ENCODE assay signal across 8 cellular contexts in the genomic region with DNA sequence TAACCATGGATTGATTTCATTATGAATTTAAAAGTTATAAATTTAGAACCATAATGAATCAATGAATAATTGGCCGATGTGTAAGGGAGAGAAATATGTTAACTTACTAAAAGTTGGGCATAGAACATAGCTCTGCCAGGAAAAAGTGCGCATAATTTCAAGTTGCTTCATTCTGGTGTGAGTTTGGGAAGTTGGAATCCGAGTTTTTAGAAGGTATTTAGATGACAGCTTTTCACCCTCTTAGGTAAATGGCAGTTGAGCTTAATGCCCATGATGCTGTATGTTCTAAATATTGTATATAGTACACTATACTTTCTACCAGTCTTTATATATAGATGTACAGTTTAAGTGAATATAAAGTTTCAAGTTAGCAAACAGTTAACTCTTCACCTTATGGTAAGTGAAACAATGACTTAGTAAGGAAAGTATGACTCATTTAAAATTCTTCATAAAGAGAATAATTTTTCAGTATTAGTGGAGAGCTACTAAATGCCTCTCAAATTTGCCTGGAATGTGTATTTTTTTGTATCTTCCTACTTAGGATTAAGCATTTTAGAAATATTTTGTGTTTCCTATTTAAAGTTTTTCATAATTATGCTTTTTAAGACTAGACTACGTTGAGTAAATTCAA. TPM values are rescaled to one million over a fixed set of nuclear protein-coding genes. Genes with fewer than 3 reads are reported as not detected.
DNase-seq lines count a peak whose midpoint lies in the region; ATAC-seq and TF ChIP-seq lines count a peak whose summit lies in the region.

No MANE protein-coding gene starts in this region.

- H3K9me3 ChIP-seq in adipocyte (ENCODE audit: control insufficient read depth, low read length) = no peaks in the 10 kb centered on the region
- no peaks in the 10 kb centered on the region for H3K9me3 ChIP-seq in liver (ENCODE audit: control insufficient read depth in 4 of 4, low read length in 3 of 4)

- H3K27ac ChIP-seq in ACC112 (ENCODE audit: low read depth, low read length) = peak overlapping the region; percentile 64
- H3K27ac ChIP-seq in liver (ENCODE audit: low read depth in 1 of 2, low read length in 2 of 2) = peak overlapping the region in 1 of 2 donors; percentile 93

- DNase-seq in HCEC 1CT (peak; percentile 48), adipocyte (ENCODE audit: low read depth) (peak; percentile 41), retina (no peak)
- DNase-seq in activated CD4-positive, alpha-beta T cell treated with anti-CD3 and anti-CD28 coated beads, Interleukin-2, amount 50 U/mL, for 48 hours = no peak

- H3K36me3 ChIP-seq in ACC112 (ENCODE audit: insufficient read depth, low read length) (0 out of 2 replicates have a peak, but pooled peaks cover 8% of the 10 kb centered on the region), adipocyte (ENCODE audit: control insufficient read depth, insufficient read depth, low read length, severe bottlenecking) (no peaks in the 10 kb centered on the region), liver (ENCODE audit: control insufficient read depth in 4 of 4, insufficient read depth in 3 of 4, low read depth in 1 of 4, low read length in 3 of 4) (no peaks in the 10 kb centered on the region)

- ATAC-seq in GM21423 (IDR thresholded peaks at IDR 0.05; ENCODE audit: unreplicated experiment) = no peak
- no peak for ATAC-seq in HG03565 (IDR thresholded peaks at IDR 0.05; ENCODE audit: unreplicated experiment)

- H3K79me2 ChIP-seq in ACC112 (ENCODE audit: control insufficient read depth, insufficient read depth, low read length, unreplicated experiment) = peaks cover 70% of the 10 kb centered on the region

- no peak for TF ChIP-seq CTCF in liver (IDR thresholded peaks at IDR 0.05; ENCODE audit: low read depth, low read length, missing input control)

- no peaks in the 10 kb centered on the region for H3K27me3 ChIP-seq in ACC112 (ENCODE audit: insufficient read depth, low read length)
- no peaks in the 10 kb centered on the region for H3K27me3 ChIP-seq in adipocyte (replicated peaks; ENCODE audit: control insufficient read depth, insufficient read depth, low read length)
- H3K27me3 ChIP-seq in liver (ENCODE audit: control insufficient read depth in 4 of 4, insufficient read depth in 4 of 4, low read length in 3 of 4) = no peaks in the 10 kb centered on the region

- peak overlapping the region; percentile 77 for H2AFZ ChIP-seq in ACC112 (ENCODE audit: low read length, unreplicated experiment)

- 56% methylated on average over 4 of the region's 4 CpGs for WGBS in liver

- H3K4me1 ChIP-seq in ACC112 (ENCODE audit: control insufficient read depth, insufficient read depth, low read length, unreplicated experiment) = peaks cover 21% of the 10 kb centered on the region
- peaks cover 24% of the 10 kb centered on the region for H3K4me1 ChIP-seq in adipocyte (ENCODE audit: control insufficient read depth, insufficient read depth, low read length)
- peaks cover 1 to 22% (median 16%) of the 10 kb centered on the region in 4 donors for H3K4me1 ChIP-seq in liver (ENCODE audit: control insufficient read depth in 4 of 4, insufficient read depth in 4 of 4, low read length in 3 of 4)

- H3K4me3 ChIP-seq in ACC112 (ENCODE audit: low read depth, low read length) = peak overlapping the region; percentile 98
- H3K4me3 ChIP-seq in adipocyte (ENCODE audit: low read length) = peak overlapping the region; percentile 87
- peak overlapping the region in 1 of 3 donors; percentile 92 for H3K4me3 ChIP-seq in liver (ENCODE audit: low read depth in 1 of 3, low read length in 3 of 3)

- no peak for TF ChIP-seq RAD21 in liver (IDR thresholded peaks at IDR 0.05)

- H3K9ac ChIP-seq in adipocyte (ENCODE audit: low read length) (peak overlapping the region; percentile 96), liver (ENCODE audit: low read depth in 1 of 2, low read length in 2 of 2) (peak overlapping the region; percentile 77 to 87)

TF ChIP-seq in liver, 16 proteins besides CTCF, POLR2A, EP300 and RAD21:
- TF ChIP-seq NR2F2 (IDR thresholded peaks at IDR 0.05) (no peak), GABPA (IDR thresholded peaks at IDR 0.05 in 1 of 2, conservative IDR thresholded peaks at IDR 0.05 in 1 of 2) (peak in 1 of 2 donors; percentile 13), FOXA1 (IDR thresholded peaks at IDR 0.05) (no peak), HNF4A (conservative IDR thresholded peaks at IDR 0.05) (no peak), JUND (IDR thresholded peaks at IDR 0.05) (peak; percentile 30 to 51), SP1 (IDR thresholded peaks at IDR 0.05) (no peak)
- TF ChIP-seq, protein P1, sequence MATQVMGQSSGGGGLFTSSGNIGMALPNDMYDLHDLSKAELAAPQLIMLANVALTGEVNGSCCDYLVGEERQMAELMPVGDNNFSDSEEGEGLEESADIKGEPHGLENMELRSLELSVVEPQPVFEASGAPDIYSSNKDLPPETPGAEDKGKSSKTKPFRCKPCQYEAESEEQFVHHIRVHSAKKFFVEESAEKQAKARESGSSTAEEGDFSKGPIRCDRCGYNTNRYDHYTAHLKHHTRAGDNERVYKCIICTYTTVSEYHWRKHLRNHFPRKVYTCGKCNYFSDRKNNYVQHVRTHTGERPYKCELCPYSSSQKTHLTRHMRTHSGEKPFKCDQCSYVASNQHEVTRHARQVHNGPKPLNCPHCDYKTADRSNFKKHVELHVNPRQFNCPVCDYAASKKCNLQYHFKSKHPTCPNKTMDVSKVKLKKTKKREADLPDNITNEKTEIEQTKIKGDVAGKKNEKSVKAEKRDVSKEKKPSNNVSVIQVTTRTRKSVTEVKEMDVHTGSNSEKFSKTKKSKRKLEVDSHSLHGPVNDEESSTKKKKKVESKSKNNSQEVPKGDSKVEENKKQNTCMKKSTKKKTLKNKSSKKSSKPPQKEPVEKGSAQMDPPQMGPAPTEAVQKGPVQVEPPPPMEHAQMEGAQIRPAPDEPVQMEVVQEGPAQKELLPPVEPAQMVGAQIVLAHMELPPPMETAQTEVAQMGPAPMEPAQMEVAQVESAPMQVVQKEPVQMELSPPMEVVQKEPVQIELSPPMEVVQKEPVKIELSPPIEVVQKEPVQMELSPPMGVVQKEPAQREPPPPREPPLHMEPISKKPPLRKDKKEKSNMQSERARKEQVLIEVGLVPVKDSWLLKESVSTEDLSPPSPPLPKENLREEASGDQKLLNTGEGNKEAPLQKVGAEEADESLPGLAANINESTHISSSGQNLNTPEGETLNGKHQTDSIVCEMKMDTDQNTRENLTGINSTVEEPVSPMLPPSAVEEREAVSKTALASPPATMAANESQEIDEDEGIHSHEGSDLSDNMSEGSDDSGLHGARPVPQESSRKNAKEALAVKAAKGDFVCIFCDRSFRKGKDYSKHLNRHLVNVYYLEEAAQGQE (IDR thresholded peaks at IDR 0.05) = no peak

RNA-seq across cellular contexts. Expression of a gene that starts 1.6 kb away (rescaled TPM):
- 10 to 100 TPM; 16.2 to 28.6 TPM for total RNA-seq in liver
- 1 to 10 TPM; 5.6 to 8.8 TPM for polyA plus RNA-seq in liver

Comparison
In these comparisons a context has a peak if more than half of its experiments do, and no peak if none do; other contexts are left out.
1. DNase-seq: peak in HCEC 1CT (single experiment) and adipocyte (single experiment); none in retina (single experiment) and activated CD4-positive, alpha-beta T cell treated with anti-CD3 and anti-CD28 coated beads, Interleukin-2, amount 50 U/mL, for 48 hours (0 of 2).